Comparison of ENCODE assay signal across 35 cellular contexts in genomic region chr2:65490222-65490621, GRCh38. TPM values are rescaled to one million over a fixed set of nuclear protein-coding genes. Genes with fewer than 3 reads are reported as not detected.
DNase-seq lines count a peak whose midpoint lies in the region; ATAC-seq, FAIRE-seq and TF ChIP-seq lines count a peak whose summit lies in the region.
"Had no signal": no experiment of that assay in that cellular context is flagged by ENCODE, and none has a peak within 500 bp of the region (broad histone marks: within the 10 kb centered on the region; RNA-seq: fewer than 3 reads in every experiment).

No MANE protein-coding gene starts in this region.

- H3K4me2 ChIP-seq in HepG2 (ENCODE audit: low read depth, low read length) (no peak overlapping the region), GM12878 (ENCODE audit: control insufficient read depth, insufficient read depth) (no peak overlapping the region), K562 (ENCODE audit: insufficient read depth, low read length) (no peak overlapping the region), osteoblast (ENCODE audit: insufficient read depth, low read length) (no peak overlapping the region)
- H3K4me2 ChIP-seq: A549; BLaER1; BLaER1 treated with 17β-estradiol and CSF1 and Interleukin-3, amounts not matched to agents 10 nM and 100 nM had no signal

- TF ChIP-seq EP300 in HepG2 (IDR thresholded peaks at IDR 0.05; ENCODE audit: low read depth in 2 of 2, low read length in 2 of 2) (no peak), HepG2 (CRISPR knock-in tag; IDR thresholded peaks at IDR 0.05; ENCODE audit: borderline replicate concordance) (no peak), GM12878 (IDR thresholded peaks at IDR 0.05; ENCODE audit: borderline replicate concordance in 1 of 2, control insufficient read depth in 1 of 2, low read depth in 2 of 2, low read length in 2 of 2) (no peak), K562 (IDR thresholded peaks at IDR 0.05; ENCODE audit: low read length) (no peak)

- intact Hi-C loops in HepG2 (cut with micrococcal nuclease; ENCODE audit: unreplicated experiment) (no loop called here), right lobe of liver (cut with DNase I) (no loop called here), GM12878 (cut with micrococcal nuclease; ENCODE audit: unreplicated experiment) (no loop called here), K562 (cut with micrococcal nuclease) (no loop called here), posterior vena cava (cut with DNase I) (no loop called here)

- no TSS peak for BruUV-seq in HepG2 (replicated peaks; lab: Mats Ljungman, UMichigan)
- no TSS peak for BruUV-seq in GM12878 (replicated peaks; lab: Mats Ljungman, UMichigan)
- BruUV-seq in K562 (replicated peaks; lab: Mats Ljungman, UMichigan): no TSS peak

- H3K4me1 ChIP-seq in HepG2 (ENCODE audit: insufficient read depth, low read length) (peaks cover 20% of the 10 kb centered on the region), right lobe of liver (no peaks in the 10 kb centered on the region), GM12878 (ENCODE audit: control insufficient read depth, insufficient read depth, low read length) (no peaks in the 10 kb centered on the region), K562 (replicated peaks in 1 of 2; ENCODE audit: control insufficient read depth in 2 of 2, insufficient read depth in 2 of 2, low read length in 2 of 2) (peaks cover 0 to 9% of the 10 kb centered on the region in 2 experiments; a peak in 3 of 5 replicates), osteoblast (ENCODE audit: insufficient read depth, low read length) (no peaks in the 10 kb centered on the region)
- H3K4me1 ChIP-seq: A549; BE2C; BLaER1; BLaER1 treated with 17β-estradiol and CSF1 and Interleukin-3, amounts not matched to agents 10 nM and 100 nM; Caco-2 had no signal

- no peak overlapping the region for H2AFZ ChIP-seq in HepG2 (ENCODE audit: low read length)
- no peak overlapping the region for H2AFZ ChIP-seq in GM12878 (ENCODE audit: control insufficient read depth, low read depth, low read length)
- no peak overlapping the region for H2AFZ ChIP-seq in K562 (ENCODE audit: low read depth, low read length)
- no peak overlapping the region for H2AFZ ChIP-seq in osteoblast (ENCODE audit: low read length)

- FAIRE-seq in HepG2 (lab: Jason Lieb, UNC): no peak
- no peak for FAIRE-seq in GM12878 (lab: Jason Lieb, UNC)
- no peak for FAIRE-seq in K562 (lab: Jason Lieb, UNC)
- FAIRE-seq: A204.1, A549, D721Med had no signal

- H3K79me2 ChIP-seq in HepG2 (ENCODE audit: insufficient read depth, low read length): no peaks in the 10 kb centered on the region
- no peaks in the 10 kb centered on the region for H3K79me2 ChIP-seq in GM12878 (ENCODE audit: control insufficient read depth, insufficient read depth, low read length)
- no peaks in the 10 kb centered on the region for H3K79me2 ChIP-seq in K562 (ENCODE audit: control insufficient read depth, insufficient read depth, low read length)
- no peaks in the 10 kb centered on the region for H3K79me2 ChIP-seq in osteoblast (ENCODE audit: insufficient read depth, low read length)

- no peak overlapping the region for H3K27ac ChIP-seq in HepG2 (ENCODE audit: extremely low read length, insufficient read depth, low read length)
- no peak overlapping the region for H3K27ac ChIP-seq in right lobe of liver
- no peak overlapping the region for H3K27ac ChIP-seq in GM12878 (ENCODE audit: control insufficient read depth, insufficient read depth)
- H3K27ac ChIP-seq in K562 (ENCODE audit: extremely low read depth, low read depth, low read length): no peak overlapping the region
- no peak overlapping the region for H3K27ac ChIP-seq in osteoblast (ENCODE audit: low read depth, low read length)
- H3K27ac ChIP-seq: 22Rv1; A549; BLaER1; BLaER1 treated with 17β-estradiol and CSF1 and Interleukin-3, amounts not matched to agents 10 nM and 100 nM; C4-2B had no signal

- ATAC-seq in HepG2 (no peak), right lobe of liver (no peak), GM12878 (no peak), K562 (no peak), HG03139 (IDR thresholded peaks at IDR 0.05; ENCODE audit: unreplicated experiment) (no peak)
- ATAC-seq: A549; CD8-positive, alpha-beta T cell had no signal

- TF ChIP-seq CTCF in HepG2 (CRISPR knock-in tag; IDR thresholded peaks at IDR 0.05) (no peak), right lobe of liver (IDR thresholded peaks at IDR 0.05) (no peak), GM12878 (IDR thresholded peaks at IDR 0.05 in 2 of 3, conservative IDR thresholded peaks at IDR 0.05 in 1 of 3; ENCODE audit: control insufficient read depth in 2 of 3, extremely low read depth in 1 of 3, insufficient read depth in 1 of 3, low read depth in 3 of 3, low read length in 3 of 3) (no peak), K562 (IDR thresholded peaks at IDR 0.05 in 2 of 3, conservative IDR thresholded peaks at IDR 0.05 in 1 of 3; ENCODE audit: insufficient read depth in 2 of 3, low read depth in 1 of 3, low read length in 3 of 3) (no peak), osteoblast (IDR thresholded peaks at IDR 0.05; ENCODE audit: extremely low read depth, low read depth, low read length) (no peak)

- SMC1A ChIA-PET in GM12878 (lab: Charles Lee; ENCODE audit: uncharacterized antibody, unreplicated experiment): interaction anchor here (1.3 kb wide), 1 partner anchor 17 kb away, joined by 3 read pairs; no protein-coding TSS in a partner anchor

- H3K9me3 ChIP-seq in HepG2 (ENCODE audit: low read length) (no peaks in the 10 kb centered on the region), right lobe of liver (no peaks in the 10 kb centered on the region), GM12878 (replicated peaks; ENCODE audit: control insufficient read depth, insufficient read depth, low read length) (peaks cover 2% of the 10 kb centered on the region; the same call in 1 of the 3 replicates), K562 (replicated peaks; ENCODE audit: control insufficient read depth, insufficient read depth, low read depth, low read length) (no peaks in the 10 kb centered on the region), osteoblast (ENCODE audit: low read depth, low read length) (peaks cover 6% of the 10 kb centered on the region)
- H3K9me3 ChIP-seq: BE2C had no signal

- 78% methylated on average over 3 of the region's 3 CpGs for WGBS in HepG2 (ENCODE audit: low lambda C conversion rate)
- WGBS in right lobe of liver (ENCODE audit: insufficient coverage, low coverage, low lambda C conversion rate, missing lambda C conversion rate): 93% methylated on average over 3 of the region's 3 CpGs
- WGBS in GM12878 (ENCODE audit: insufficient coverage, insufficient replicate concordance, low lambda C conversion rate, missing lambda C conversion rate): 51% methylated on average over 3 of the region's 3 CpGs
- 20% methylated on average over 3 of the region's 3 CpGs for WGBS in K562 (ENCODE audit: insufficient coverage, low coverage, missing lambda C conversion rate)

- H3K9ac ChIP-seq in HepG2 (ENCODE audit: insufficient read depth, low read depth, low read length) (no peak overlapping the region), GM12878 (ENCODE audit: control insufficient read depth, insufficient read depth, low read length) (no peak overlapping the region), K562 (ENCODE audit: insufficient read depth in 1 of 2, low read depth in 2 of 2, low read length in 2 of 2) (no peak overlapping the region)
- H3K9ac ChIP-seq: BLaER1; BLaER1 treated with 17β-estradiol and CSF1 and Interleukin-3, amounts not matched to agents 10 nM and 100 nM had no signal

- POLR2A ChIA-PET in HepG2 (lab: Yijun Ruan, JAX) (no interaction called here), GM12878 (lab: Charles Lee) (no interaction called here), K562 (lab: Yijun Ruan, JAX) (interaction anchor here (1.5 kb wide), 1 partner anchor 9 kb away, joined by 5 read pairs; no protein-coding TSS in a partner anchor)

- RAD21 ChIA-PET in GM12878 (lab: Charles Lee; ENCODE audit: unreplicated experiment): no interaction called here

- no peaks in the 10 kb centered on the region for H3K27me3 ChIP-seq in HepG2 (ENCODE audit: control insufficient read depth in 1 of 2, insufficient read depth in 2 of 2, low read length in 2 of 2)
- no peaks in the 10 kb centered on the region for H3K27me3 ChIP-seq in right lobe of liver
- no peaks in the 10 kb centered on the region for H3K27me3 ChIP-seq in GM12878 (replicated peaks in 1 of 2; ENCODE audit: control insufficient read depth in 2 of 2, insufficient read depth in 2 of 2, low read length in 1 of 2)
- H3K27me3 ChIP-seq in K562 (ENCODE audit: control insufficient read depth in 2 of 2, insufficient read depth in 2 of 2, low read length in 2 of 2): no peaks in the 10 kb centered on the region
- H3K27me3 ChIP-seq in osteoblast (ENCODE audit: insufficient read depth, low read length): no peaks in the 10 kb centered on the region
- H3K27me3 ChIP-seq: BE2C; BLaER1; BLaER1 treated with 17β-estradiol and CSF1 and Interleukin-3, amounts not matched to agents 10 nM and 100 nM had no signal

- no peaks in the 10 kb centered on the region for H3K9me1 ChIP-seq in K562 (ENCODE audit: control insufficient read depth, insufficient read depth, low read length)

- no peaks in the 10 kb centered on the region for H4K20me1 ChIP-seq in HepG2 (ENCODE audit: insufficient read depth, low read length)
- H4K20me1 ChIP-seq in GM12878 (ENCODE audit: control insufficient read depth, insufficient read depth): no peaks in the 10 kb centered on the region
- no peaks in the 10 kb centered on the region for H4K20me1 ChIP-seq in K562 (replicated peaks; ENCODE audit: control insufficient read depth, insufficient read depth, low read length)
- H4K20me1 ChIP-seq in osteoblast (ENCODE audit: insufficient read depth, low read length): no peaks in the 10 kb centered on the region
- H4K20me1 ChIP-seq: BLaER1; BLaER1 treated with 17β-estradiol and CSF1 and Interleukin-3, amounts not matched to agents 10 nM and 100 nM had no signal

- TF ChIP-seq RAD21 in HepG2 (CRISPR knock-in tag; IDR thresholded peaks at IDR 0.05): no peak
- no peak for TF ChIP-seq RAD21 in GM12878 (IDR thresholded peaks at IDR 0.05; ENCODE audit: insufficient read depth, low read depth, low read length)
- no peak for TF ChIP-seq RAD21 in K562 (CRISPR knock-in tag; conservative IDR thresholded peaks at IDR 0.05 in 1 of 2, IDR thresholded peaks at IDR 0.05 in 1 of 2)

- in situ Hi-C loops in HepG2 (cut with HindIII; ENCODE audit: extremely low pct_ligation_motif_present, low pct_unique_long_range_greater_than_20kb): no loop called here
- in situ Hi-C loops in GM12878 (cut with MboI): no loop called here
- in situ Hi-C loops in K562 (cut with MboI): no loop called here

- no peak overlapping the region for H3K4me3 ChIP-seq in HepG2 (replicated peaks in 1 of 3; ENCODE audit: insufficient read depth in 1 of 3, low read depth in 2 of 3, low read length in 3 of 3)
- no peak overlapping the region for H3K4me3 ChIP-seq in right lobe of liver
- H3K4me3 ChIP-seq in GM12878: no peak overlapping the region
- H3K4me3 ChIP-seq in K562: no peak overlapping the region
- no peak overlapping the region for H3K4me3 ChIP-seq in osteoblast (ENCODE audit: insufficient read depth, low read length)
- H3K4me3 ChIP-seq: A549; BLaER1; BLaER1 treated with 17β-estradiol and CSF1 and Interleukin-3, amounts not matched to agents 10 nM and 100 nM had no signal

- CTCF ChIA-PET in HepG2 (lab: Yijun Ruan, JAX; ENCODE audit: low intra/inter-chr PET ratio, low total read pairs): no interaction called here
- CTCF ChIA-PET in GM12878 (lab: Yijun Ruan, JAX): no interaction called here
- CTCF ChIA-PET in K562 (lab: Yijun Ruan, JAX; ENCODE audit: low intra/inter-chr PET ratio): no interaction called here

- DNase-seq in HepG2 (ENCODE audit: low spot score) (no peak), right lobe of liver (no peak), GM12878 (ENCODE audit: low read depth, low spot score) (no peak), K562 (ENCODE audit: extremely low read depth in 1 of 4, low spot score in 3 of 4) (no peak), osteoblast (ENCODE audit: insufficient read length, low spot score, missing footprints) (peak; percentile 8), NCI-H69 (lab: John Stamatoyannopoulos, UW) (no peak), posterior vena cava (ENCODE audit: low spot score) (no peak)
- DNase-seq: 8988T; ACHN; AML-193; BE2C; C1 segment of cervical spinal cord; Caco-2; Calu3; CD4-positive, alpha-beta memory T cell; CD4-positive, alpha-beta T cell; CD4-positive, CD25-positive, alpha-beta regulatory T cell; CD8-positive, alpha-beta memory T cell; CD8-positive, alpha-beta T cell; COR-L47; DMS 273 treated with DMSO at 0.1 percent for 48 hours; DMS153; DMS53; DMS79; DMS79 treated with DMSO at 0.1 percent for 48 hours; DND-41; EL had no signal

- H3K36me3 ChIP-seq in HepG2 (replicated peaks in 1 of 2; ENCODE audit: control insufficient read depth in 1 of 2, insufficient read depth in 2 of 2, low read length in 2 of 2) (no peaks in the 10 kb centered on the region), right lobe of liver (no peaks in the 10 kb centered on the region), GM12878 (ENCODE audit: control insufficient read depth in 2 of 2, insufficient read depth in 2 of 2, low read length in 1 of 2) (no peaks in the 10 kb centered on the region), K562 (ENCODE audit: control insufficient read depth, insufficient read depth, low read length) (no peaks in the 10 kb centered on the region), osteoblast (ENCODE audit: insufficient read depth, low read length) (no peaks in the 10 kb centered on the region)
- H3K36me3 ChIP-seq: BE2C, BLaER1 had no signal

- no peak for TF ChIP-seq POLR2A in HepG2 (IDR thresholded peaks at IDR 0.05; ENCODE audit: insufficient read depth in 1 of 2, low read depth in 2 of 2, low read length in 2 of 2)
- TF ChIP-seq POLR2A in right lobe of liver (IDR thresholded peaks at IDR 0.05): no peak
- no peak for TF ChIP-seq POLR2A in GM12878 (IDR thresholded peaks at IDR 0.05; ENCODE audit: low read depth, low read length)
- TF ChIP-seq POLR2A in K562 (conservative IDR thresholded peaks at IDR 0.05): no peak

RNA-seq across cellular contexts. Expression of gene SPRED2, which starts 57.8 kb away (rescaled TPM):
- total RNA-seq in HepG2 (2016; rRNA removed; fragmentation: Illumina TruSeq; extraction: Trizol): 13.0 and 17.7 TPM in 2 replicates
- 8.2 and 14.6 TPM in 2 replicates for total RNA-seq in HepG2 (2016; cell fraction: cytosol; rRNA removed; fragmentation: Illumina TruSeq; extraction: Trizol; ENCODE audit: low read depth)
- 13.6 and 15.0 TPM in 2 replicates for total RNA-seq in HepG2 (2016; cell fraction: insoluble cytoplasmic fraction; rRNA removed; fragmentation: Illumina TruSeq; extraction: Trizol)
- total RNA-seq in HepG2 (2016; cell fraction: membrane; rRNA removed; fragmentation: Illumina TruSeq; extraction: Trizol): 14.7 and 17.3 TPM in 2 replicates
- 17.1 and 21.0 TPM in 2 replicates for total RNA-seq in HepG2 (2016; cell fraction: nucleus; rRNA removed; fragmentation: Illumina TruSeq; extraction: Trizol)
- polyA plus RNA-seq in HepG2 (2011; rRNA removed): 34.4 and 37.0 TPM in 2 replicates
- polyA plus RNA-seq in HepG2 (2011; cell fraction: cytosol; rRNA removed): 35.1 and 36.7 TPM in 2 replicates
- 42.3 and 51.3 TPM in 2 replicates for polyA plus RNA-seq in HepG2 (2011; cell fraction: nucleus; rRNA removed)
- 50.2 and 57.7 TPM in 2 replicates for polyA plus RNA-seq in HepG2 (2012)
- 7.2 and 7.7 TPM in 2 replicates for polyA plus RNA-seq in HepG2 (2016; cell fraction: cytosol; fragmentation: Illumina TruSeq; extraction: Trizol; ENCODE audit: low read depth)
- 35.3 and 42.4 TPM in 2 replicates for polyA plus RNA-seq in HepG2 (2016; cell fraction: insoluble cytoplasmic fraction; fragmentation: Illumina TruSeq; extraction: Trizol; ENCODE audit: low read depth)
- polyA plus RNA-seq in HepG2 (2016; cell fraction: membrane; fragmentation: Illumina TruSeq; extraction: Trizol; ENCODE audit: low read depth): 18.9 and 19.9 TPM in 2 replicates
- polyA plus RNA-seq in HepG2 (2016; cell fraction: nucleus; fragmentation: Illumina TruSeq; extraction: Trizol; ENCODE audit: insufficient read depth, low read depth): 39.6 and 40.2 TPM in 2 replicates
- polyA minus RNA-seq in HepG2 (2011; rRNA and poly(A)+ RNA removed; ENCODE audit: low replicate concordance): 4.9 and 74.4 TPM in 2 replicates
- polyA minus RNA-seq in HepG2 (2011; cell fraction: cytosol; rRNA and poly(A)+ RNA removed): 42.6 and 50.6 TPM in 2 replicates
- 36.3 and 43.9 TPM in 2 replicates for polyA minus RNA-seq in HepG2 (2011; cell fraction: nucleus; rRNA and poly(A)+ RNA removed)
- 10 to 100 TPM; 11.0 to 22.5 (median 15.2) TPM for total RNA-seq in right lobe of liver
- 22.4 and 22.8 TPM in 2 replicates for total RNA-seq in GM12878 (2013; cell fraction: nucleolus; rRNA removed)
- 5.3 and 5.7 TPM in 2 replicates for total RNA-seq in GM12878 (2014; rRNA removed)
- total RNA-seq in GM12878 (2014; rRNA removed; fragmentation: Illumina TruSeq; extraction: Trizol): 6.7 and 6.8 TPM in 2 replicates
- total RNA-seq in GM12878 (2021): 23.9 and 25.6 TPM in 2 replicates
- polyA plus RNA-seq in GM12878 (2011; ENCODE audit: low read depth): 2.9 TPM
- 9.2 and 10.0 TPM in 2 replicates for polyA plus RNA-seq in GM12878 (2011; rRNA removed)
- 12.1 and 14.2 TPM in 2 replicates for polyA plus RNA-seq in GM12878 (2011; cell fraction: cytosol; rRNA removed)
- polyA plus RNA-seq in GM12878 (2011; cell fraction: nucleus; rRNA removed): 15.3 and 17.6 TPM in 2 replicates
- 3.6 and 4.9 TPM in 2 replicates for polyA plus RNA-seq in GM12878 (2012)
- polyA plus RNA-seq in GM12878 (2014; fragmentation: Illumina TruSeq; extraction: Trizol): 16.2 and 17.6 TPM in 2 replicates
- polyA plus RNA-seq in GM12878 (2014; fragmentation: Nextera tagmentation; extraction: Ambion mirVana): 1 to 10 TPM; 3.0 to 3.2 TPM
- polyA plus RNA-seq in GM12878 (2014; rRNA removed): 9.4 and 11.5 TPM in 2 replicates
- polyA plus RNA-seq in GM12878 (2016; fragmentation: Nextera tagmentation; extraction: Ambion mirVana): 10 to 100 TPM; 10.9 to 11.8 TPM
- 10.8 and 11.3 TPM in 2 replicates for polyA minus RNA-seq in GM12878 (2011; rRNA and poly(A)+ RNA removed)
- 8.0 and 8.7 TPM in 2 replicates for polyA minus RNA-seq in GM12878 (2011; cell fraction: cytosol; rRNA and poly(A)+ RNA removed)
- 5.2 and 10.3 TPM in 2 replicates for polyA minus RNA-seq in GM12878 (2011; cell fraction: nucleus; rRNA and poly(A)+ RNA removed)
- 32.9 and 55.4 TPM in 2 replicates for total RNA-seq in K562 (2011; cell fraction: chromatin; rRNA removed; ENCODE audit: low replicate concordance)
- 16.8 and 20.1 TPM in 2 replicates for total RNA-seq in K562 (2011; cell fraction: nucleolus; rRNA removed)
- 32.7 and 48.2 TPM in 2 replicates for total RNA-seq in K562 (2011; cell fraction: nucleoplasm; rRNA removed)
- 7.8 and 9.5 TPM in 2 replicates for total RNA-seq in K562 (2014; rRNA removed)
- 14.1 and 14.8 TPM in 2 replicates for total RNA-seq in K562 (2014; rRNA removed; fragmentation: Illumina TruSeq; extraction: Trizol)
- total RNA-seq in K562 (2015; rRNA removed; fragmentation: Illumina TruSeq; extraction: Trizol): 10.2 and 10.7 TPM in 2 replicates
- total RNA-seq in K562 (2021): 42.6 and 50.8 TPM in 2 replicates
- 15.3 and 16.5 TPM in 2 replicates for polyA plus RNA-seq in K562 (2011; rRNA removed)
- 18.1 and 23.5 TPM in 2 replicates for polyA plus RNA-seq in K562 (2011; cell fraction: cytosol; rRNA removed)
- polyA plus RNA-seq in K562 (2011; cell fraction: nucleus; rRNA removed): 20.4 and 30.3 TPM in 2 replicates
- polyA plus RNA-seq in K562 (2012): 22.1 and 26.6 TPM in 2 replicates
- 40.9 and 42.6 TPM in 2 replicates for polyA plus RNA-seq in K562 (2014; fragmentation: Illumina TruSeq; extraction: Trizol)
- polyA plus RNA-seq in K562 (2014; fragmentation: Nextera tagmentation; extraction: Ambion mirVana): 1 to 10 TPM; 4.6 to 6.4 TPM
- 17.9 and 21.2 TPM in 2 replicates for polyA plus RNA-seq in K562 (2014; rRNA removed)
- 16.7 and 18.3 TPM in 2 replicates for polyA minus RNA-seq in K562 (2011; rRNA and poly(A)+ RNA removed)
- 22.5 and 22.8 TPM in 2 replicates for polyA minus RNA-seq in K562 (2011; cell fraction: cytosol; rRNA and poly(A)+ RNA removed)
- polyA minus RNA-seq in K562 (2011; cell fraction: nucleus; rRNA and poly(A)+ RNA removed): 6.9 and 9.3 TPM in 2 replicates
- total RNA-seq in osteoblast: 15.3 and 17.4 TPM in 2 replicates
- 10 to 100 TPM; 21.9 to 28.3 TPM for total RNA-seq in posterior vena cava
